ENCODE assay signal across 1 cellular context in the genomic region with DNA sequence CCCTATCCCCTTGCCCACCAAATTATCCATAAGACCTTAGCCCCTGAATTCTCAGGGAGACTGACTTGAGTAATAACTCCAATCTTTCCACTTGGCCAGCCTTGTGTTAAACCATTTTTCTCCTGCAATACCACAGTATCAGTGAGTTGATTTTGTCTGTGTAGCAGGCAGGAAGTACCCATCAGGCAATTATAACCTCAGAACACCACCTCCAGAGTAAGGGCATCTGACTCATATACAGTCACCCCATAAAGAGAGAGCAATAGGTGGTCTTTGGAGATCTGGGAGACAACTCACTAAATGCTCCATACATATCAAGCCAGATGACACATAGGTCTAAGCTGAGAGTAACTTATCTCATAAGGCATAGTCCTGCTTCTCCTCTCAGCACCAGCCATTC.
TF ChIP-seq lines count a peak whose summit lies in the region.

No MANE protein-coding gene starts in this region.

TF ChIP-seq in GM12878, 131 proteins besides CTCF, POLR2A, EP300 and RAD21 (continued from another document):
- TF ChIP-seq, protein P1, sequence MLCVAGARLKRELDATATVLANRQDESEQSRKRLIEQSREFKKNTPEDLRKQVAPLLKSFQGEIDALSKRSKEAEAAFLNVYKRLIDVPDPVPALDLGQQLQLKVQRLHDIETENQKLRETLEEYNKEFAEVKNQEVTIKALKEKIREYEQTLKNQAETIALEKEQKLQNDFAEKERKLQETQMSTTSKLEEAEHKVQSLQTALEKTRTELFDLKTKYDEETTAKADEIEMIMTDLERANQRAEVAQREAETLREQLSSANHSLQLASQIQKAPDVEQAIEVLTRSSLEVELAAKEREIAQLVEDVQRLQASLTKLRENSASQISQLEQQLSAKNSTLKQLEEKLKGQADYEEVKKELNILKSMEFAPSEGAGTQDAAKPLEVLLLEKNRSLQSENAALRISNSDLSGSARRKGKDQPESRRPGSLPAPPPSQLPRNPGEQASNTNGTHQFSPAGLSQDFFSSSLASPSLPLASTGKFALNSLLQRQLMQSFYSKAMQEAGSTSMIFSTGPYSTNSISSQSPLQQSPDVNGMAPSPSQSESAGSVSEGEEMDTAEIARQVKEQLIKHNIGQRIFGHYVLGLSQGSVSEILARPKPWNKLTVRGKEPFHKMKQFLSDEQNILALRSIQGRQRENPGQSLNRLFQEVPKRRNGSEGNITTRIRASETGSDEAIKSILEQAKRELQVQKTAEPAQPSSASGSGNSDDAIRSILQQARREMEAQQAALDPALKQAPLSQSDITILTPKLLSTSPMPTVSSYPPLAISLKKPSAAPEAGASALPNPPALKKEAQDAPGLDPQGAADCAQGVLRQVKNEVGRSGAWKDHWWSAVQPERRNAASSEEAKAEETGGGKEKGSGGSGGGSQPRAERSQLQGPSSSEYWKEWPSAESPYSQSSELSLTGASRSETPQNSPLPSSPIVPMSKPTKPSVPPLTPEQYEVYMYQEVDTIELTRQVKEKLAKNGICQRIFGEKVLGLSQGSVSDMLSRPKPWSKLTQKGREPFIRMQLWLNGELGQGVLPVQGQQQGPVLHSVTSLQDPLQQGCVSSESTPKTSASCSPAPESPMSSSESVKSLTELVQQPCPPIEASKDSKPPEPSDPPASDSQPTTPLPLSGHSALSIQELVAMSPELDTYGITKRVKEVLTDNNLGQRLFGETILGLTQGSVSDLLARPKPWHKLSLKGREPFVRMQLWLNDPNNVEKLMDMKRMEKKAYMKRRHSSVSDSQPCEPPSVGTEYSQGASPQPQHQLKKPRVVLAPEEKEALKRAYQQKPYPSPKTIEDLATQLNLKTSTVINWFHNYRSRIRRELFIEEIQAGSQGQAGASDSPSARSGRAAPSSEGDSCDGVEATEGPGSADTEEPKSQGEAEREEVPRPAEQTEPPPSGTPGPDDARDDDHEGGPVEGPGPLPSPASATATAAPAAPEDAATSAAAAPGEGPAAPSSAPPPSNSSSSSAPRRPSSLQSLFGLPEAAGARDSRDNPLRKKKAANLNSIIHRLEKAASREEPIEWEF (IDR thresholded peaks at IDR 0.05; ENCODE audit: insufficient replicate concordance, low read depth, low read length) = no peak
- no peak for TF ChIP-seq POU2F2 (IDR thresholded peaks at IDR 0.05; ENCODE audit: borderline replicate concordance, low read depth, low read length)
- TF ChIP-seq TARDBP (IDR thresholded peaks at IDR 0.05; ENCODE audit: borderline replicate concordance) = no peak
- TF ChIP-seq JUNB (IDR thresholded peaks at IDR 0.05) = no peak
- TF ChIP-seq, protein P2, sequence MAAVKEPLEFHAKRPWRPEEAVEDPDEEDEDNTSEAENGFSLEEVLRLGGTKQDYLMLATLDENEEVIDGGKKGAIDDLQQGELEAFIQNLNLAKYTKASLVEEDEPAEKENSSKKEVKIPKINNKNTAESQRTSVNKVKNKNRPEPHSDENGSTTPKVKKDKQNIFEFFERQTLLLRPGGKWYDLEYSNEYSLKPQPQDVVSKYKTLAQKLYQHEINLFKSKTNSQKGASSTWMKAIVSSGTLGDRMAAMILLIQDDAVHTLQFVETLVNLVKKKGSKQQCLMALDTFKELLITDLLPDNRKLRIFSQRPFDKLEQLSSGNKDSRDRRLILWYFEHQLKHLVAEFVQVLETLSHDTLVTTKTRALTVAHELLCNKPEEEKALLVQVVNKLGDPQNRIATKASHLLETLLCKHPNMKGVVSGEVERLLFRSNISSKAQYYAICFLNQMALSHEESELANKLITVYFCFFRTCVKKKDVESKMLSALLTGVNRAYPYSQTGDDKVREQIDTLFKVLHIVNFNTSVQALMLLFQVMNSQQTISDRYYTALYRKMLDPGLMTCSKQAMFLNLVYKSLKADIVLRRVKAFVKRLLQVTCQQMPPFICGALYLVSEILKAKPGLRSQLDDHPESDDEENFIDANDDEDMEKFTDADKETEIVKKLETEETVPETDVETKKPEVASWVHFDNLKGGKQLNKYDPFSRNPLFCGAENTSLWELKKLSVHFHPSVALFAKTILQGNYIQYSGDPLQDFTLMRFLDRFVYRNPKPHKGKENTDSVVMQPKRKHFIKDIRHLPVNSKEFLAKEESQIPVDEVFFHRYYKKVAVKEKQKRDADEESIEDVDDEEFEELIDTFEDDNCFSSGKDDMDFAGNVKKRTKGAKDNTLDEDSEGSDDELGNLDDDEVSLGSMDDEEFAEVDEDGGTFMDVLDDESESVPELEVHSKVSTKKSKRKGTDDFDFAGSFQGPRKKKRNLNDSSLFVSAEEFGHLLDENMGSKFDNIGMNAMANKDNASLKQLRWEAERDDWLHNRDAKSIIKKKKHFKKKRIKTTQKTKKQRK (IDR thresholded peaks at IDR 0.05; ENCODE audit: low read depth, low read length) = no peak
- no peak for TF ChIP-seq RUNX3 (IDR thresholded peaks at IDR 0.05; ENCODE audit: low read length)
- TF ChIP-seq CEBPB (IDR thresholded peaks at IDR 0.05; ENCODE audit: borderline replicate concordance in 1 of 2, low read depth in 2 of 2, low read length in 2 of 2) = no peak
- TF ChIP-seq DPF2 (IDR thresholded peaks at IDR 0.05) = no peak
